In genomic region chr1:37807555-37808368, GRCh38 we compare ENCODE assay signal across 8 cellular contexts. TPM values are rescaled to one million over a fixed set of nuclear protein-coding genes. Genes with fewer than 3 reads are reported as not detected.
DNase-seq lines count a peak whose midpoint lies in the region; ATAC-seq lines count a peak whose summit lies in the region.

C1orf122 (plus strand) TSS chr1:37807790; CDS start chr1:37808405, 615 bp downstream.
YRDC (minus strand) TSS chr1:37808208; CDS start chr1:37808180, 28 bp downstream.

- no CpG with 5 or more reads among the region's 95 CpGs for WGBS in mesendoderm (ENCODE audit: extremely low coverage, insufficient coverage, low lambda C conversion rate)

- H2BK120ac ChIP-seq in mesendoderm (ENCODE audit: low read depth, low read length): peak within 1 kb of the TSS; percentile 52

- peak within 1 kb of the TSS; percentile 81 for H3K23ac ChIP-seq in mesendoderm (ENCODE audit: low read length)

- peak within 1 kb of the TSS; percentile 92 for H3K18ac ChIP-seq in mesendoderm (ENCODE audit: low read length)

- H2BK5ac ChIP-seq in mesendoderm (ENCODE audit: low read length): peak within 1 kb of the TSS; percentile 59

- H3K79me2 ChIP-seq in mesendoderm (ENCODE audit: control insufficient read depth, insufficient read depth, low read length): peaks cover 14% of the 10 kb centered on the region

- peaks cover 20% of the 10 kb centered on the region for H3K79me1 ChIP-seq in mesendoderm (ENCODE audit: low read length)

- peak within 1 kb of the TSS; percentile 54 for H3K4me2 ChIP-seq in mesendoderm (ENCODE audit: low read length)

- H3K27me3 ChIP-seq in endocrine pancreas (ENCODE audit: control insufficient read depth, insufficient read depth, low read length): no peaks in the 10 kb centered on the region
- H3K27me3 ChIP-seq in mesendoderm (ENCODE audit: insufficient read depth, low read length, poor library complexity): no peaks in the 10 kb centered on the region

- H3K9ac ChIP-seq in endocrine pancreas (ENCODE audit: control insufficient read depth, insufficient read depth, low read length) (peak within 1 kb of the TSS; percentile 99), mesendoderm (ENCODE audit: low read length) (peak within 1 kb of the TSS; percentile 94)

- ATAC-seq in GM21360 (IDR thresholded peaks at IDR 0.05; ENCODE audit: unreplicated experiment): peak; percentile 74

- H3K4me1 ChIP-seq in endocrine pancreas (ENCODE audit: control insufficient read depth, insufficient read depth, low read length) (peaks cover 6% of the 10 kb centered on the region), mesendoderm (ENCODE audit: control insufficient read depth, low read depth, low read length) (peaks cover 1% of the 10 kb centered on the region)

- H3K4ac ChIP-seq in mesendoderm (ENCODE audit: low read depth, low read length): peak within 1 kb of the TSS; percentile 88

- DNase-seq in CMK (ENCODE audit: low read depth) (peak; percentile 87), HUDEP-2 (lab: John Stamatoyannopoulos, UW; ENCODE audit: unreplicated experiment in 76 of 76) (peak in 73 of 76 experiments; percentile 32 to 89 (median 76)), NOMO-1 treated with dmso at 0.1 percent for 144 hours (lab: John Stamatoyannopoulos, UW; ENCODE audit: unreplicated experiment) (peak; percentile 81), mesendoderm (peak; percentile 96)
- peak; percentile 66 for DNase-seq in activated CD8-positive, alpha-beta memory T cell treated with anti-CD3 and anti-CD28 coated beads, Interleukin-2, amount 50 U/mL, for 1 hour (ENCODE audit: extremely low read depth)
- DNase-seq in stimulated activated CD8-positive, alpha-beta memory T cell treated with anti-CD3 and anti-CD28 coated beads, Interleukin-12 subunit alpha, Interleukin-12 subunit beta, amount 100 ng/mL, for 4 hours (ENCODE audit: low read depth): peak; percentile 89

- H3K4me3 ChIP-seq in endocrine pancreas (ENCODE audit: control insufficient read depth, insufficient read depth, low read length) (peak within 1 kb of the TSS; percentile 76), mesendoderm (ENCODE audit: low read length) (peak within 1 kb of the TSS; percentile 91)

- H2BK15ac ChIP-seq in mesendoderm (replicated peaks; ENCODE audit: low read depth): no peak within 1 kb of the TSS

- H3K27ac ChIP-seq in mesendoderm (ENCODE audit: low read depth, low read length): peak within 1 kb of the TSS; percentile 65

- no peaks in the 10 kb centered on the region for H3K36me3 ChIP-seq in endocrine pancreas (ENCODE audit: control insufficient read depth, insufficient read depth, low read length)
- peaks cover 18% of the 10 kb centered on the region for H3K36me3 ChIP-seq in mesendoderm (ENCODE audit: control insufficient read depth, insufficient read depth, low read length)

- no peak within 1 kb of the TSS for H2AK5ac ChIP-seq in mesendoderm (ENCODE audit: low read length)

- no peaks in the 10 kb centered on the region for H3K9me3 ChIP-seq in endocrine pancreas (ENCODE audit: control insufficient read depth, low read length)

- H3K56ac ChIP-seq in mesendoderm (ENCODE audit: low read length): peak within 1 kb of the TSS; percentile 99

- H4K5ac ChIP-seq in mesendoderm (ENCODE audit: low read length): no peak within 1 kb of the TSS

- H4K8ac ChIP-seq in mesendoderm (ENCODE audit: low read depth, low read length): no peak within 1 kb of the TSS

RNA-seq across cellular contexts. Expression of gene C1orf122, which starts in this region (rescaled TPM):
- polyA plus RNA-seq in mesendoderm (2013, experiment 1 of 2): 44.9 TPM
- polyA plus RNA-seq in mesendoderm (2013, experiment 2 of 2): 42.7 TPM

RNA-seq across cellular contexts. Expression of gene YRDC, which starts in this region (rescaled TPM):
- 35.2 TPM for polyA plus RNA-seq in mesendoderm (2013, experiment 1 of 2)
- polyA plus RNA-seq in mesendoderm (2013, experiment 2 of 2): 36.1 TPM

Comparison
In these comparisons a context has a peak if more than half of its experiments do, and no peak if none do; other contexts are left out.
1. Peak in every context shown above with its lines: DNase-seq, ATAC-seq, H3K4me3 ChIP-seq and H3K27ac ChIP-seq.